Comparison of ENCODE assay signal across 1 cellular context in the genomic region with DNA sequence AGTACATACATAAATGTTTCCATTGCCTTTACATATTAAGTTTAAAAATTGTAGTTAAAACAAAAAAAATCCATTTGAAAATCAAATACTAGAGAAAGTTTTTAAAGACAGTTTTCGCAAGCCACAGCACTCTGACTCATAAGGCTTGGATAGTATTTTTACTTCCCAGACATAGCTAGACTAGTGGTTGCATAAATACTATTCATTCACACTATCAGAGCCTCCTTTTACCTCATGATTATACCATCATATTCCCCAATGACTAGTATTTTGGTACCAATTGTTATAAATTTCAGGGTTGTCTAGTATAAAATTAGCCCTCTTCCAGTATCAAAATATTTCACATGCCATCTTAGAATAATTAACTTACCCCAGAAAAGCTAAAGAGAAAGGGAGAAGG.
TF ChIP-seq lines count a peak whose summit lies in the region.

No MANE protein-coding gene starts in this region.

TF ChIP-seq in SK-N-SH treated with all-trans-retinoic acid at 6 μM for 48 hours, 23 proteins besides CTCF, POLR2A, EP300 and RAD21 (continued from another document):
- TF ChIP-seq, protein P1, sequence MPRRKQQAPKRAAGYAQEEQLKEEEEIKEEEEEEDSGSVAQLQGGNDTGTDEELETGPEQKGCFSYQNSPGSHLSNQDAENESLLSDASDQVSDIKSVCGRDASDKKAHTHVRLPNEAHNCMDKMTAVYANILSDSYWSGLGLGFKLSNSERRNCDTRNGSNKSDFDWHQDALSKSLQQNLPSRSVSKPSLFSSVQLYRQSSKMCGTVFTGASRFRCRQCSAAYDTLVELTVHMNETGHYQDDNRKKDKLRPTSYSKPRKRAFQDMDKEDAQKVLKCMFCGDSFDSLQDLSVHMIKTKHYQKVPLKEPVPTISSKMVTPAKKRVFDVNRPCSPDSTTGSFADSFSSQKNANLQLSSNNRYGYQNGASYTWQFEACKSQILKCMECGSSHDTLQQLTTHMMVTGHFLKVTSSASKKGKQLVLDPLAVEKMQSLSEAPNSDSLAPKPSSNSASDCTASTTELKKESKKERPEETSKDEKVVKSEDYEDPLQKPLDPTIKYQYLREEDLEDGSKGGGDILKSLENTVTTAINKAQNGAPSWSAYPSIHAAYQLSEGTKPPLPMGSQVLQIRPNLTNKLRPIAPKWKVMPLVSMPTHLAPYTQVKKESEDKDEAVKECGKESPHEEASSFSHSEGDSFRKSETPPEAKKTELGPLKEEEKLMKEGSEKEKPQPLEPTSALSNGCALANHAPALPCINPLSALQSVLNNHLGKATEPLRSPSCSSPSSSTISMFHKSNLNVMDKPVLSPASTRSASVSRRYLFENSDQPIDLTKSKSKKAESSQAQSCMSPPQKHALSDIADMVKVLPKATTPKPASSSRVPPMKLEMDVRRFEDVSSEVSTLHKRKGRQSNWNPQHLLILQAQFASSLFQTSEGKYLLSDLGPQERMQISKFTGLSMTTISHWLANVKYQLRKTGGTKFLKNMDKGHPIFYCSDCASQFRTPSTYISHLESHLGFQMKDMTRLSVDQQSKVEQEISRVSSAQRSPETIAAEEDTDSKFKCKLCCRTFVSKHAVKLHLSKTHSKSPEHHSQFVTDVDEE (CRISPR knock-in tag; IDR thresholded peaks at IDR 0.05) = no peak
- TF ChIP-seq, protein P2, sequence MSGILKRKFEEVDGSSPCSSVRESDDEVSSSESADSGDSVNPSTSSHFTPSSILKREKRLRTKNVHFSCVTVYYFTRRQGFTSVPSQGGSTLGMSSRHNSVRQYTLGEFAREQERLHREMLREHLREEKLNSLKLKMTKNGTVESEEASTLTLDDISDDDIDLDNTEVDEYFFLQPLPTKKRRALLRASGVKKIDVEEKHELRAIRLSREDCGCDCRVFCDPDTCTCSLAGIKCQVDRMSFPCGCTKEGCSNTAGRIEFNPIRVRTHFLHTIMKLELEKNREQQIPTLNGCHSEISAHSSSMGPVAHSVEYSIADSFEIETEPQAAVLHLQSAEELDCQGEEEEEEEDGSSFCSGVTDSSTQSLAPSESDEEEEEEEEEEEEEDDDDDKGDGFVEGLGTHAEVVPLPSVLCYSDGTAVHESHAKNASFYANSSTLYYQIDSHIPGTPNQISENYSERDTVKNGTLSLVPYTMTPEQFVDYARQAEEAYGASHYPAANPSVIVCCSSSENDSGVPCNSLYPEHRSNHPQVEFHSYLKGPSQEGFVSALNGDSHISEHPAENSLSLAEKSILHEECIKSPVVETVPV (CRISPR knock-in tag; IDR thresholded peaks at IDR 0.05) = no peak
- TF ChIP-seq ARNTL (CRISPR knock-in tag; IDR thresholded peaks at IDR 0.05; ENCODE audit: borderline replicate concordance, low read depth) (no peak), ZNF565 (CRISPR knock-in tag; conservative IDR thresholded peaks at IDR 0.05; ENCODE audit: low read depth) (no peak), ZFP3 (CRISPR knock-in tag; IDR thresholded peaks at IDR 0.05) (no peak), GLIS3 (CRISPR knock-in tag; IDR thresholded peaks at IDR 0.05) (no peak), CSDC2 (CRISPR knock-in tag; IDR thresholded peaks at IDR 0.05) (no peak)
